ENCODE assay signal across 11 cellular contexts in genomic region chr17:18920911-18921441, GRCh38. TPM values are rescaled to one million over a fixed set of nuclear protein-coding genes. Genes with fewer than 3 reads are reported as not detected.
A peak's percentile ranks its signal among the peaks of the same experiment; 100 is the strongest.
DNase-seq lines count a peak whose midpoint lies in the region; ATAC-seq, FAIRE-seq and TF ChIP-seq lines count a peak whose summit lies in the region.
"Had no signal": no experiment of that assay in that cellular context is flagged by ENCODE, and none has a peak within 500 bp of the region (broad histone marks: within the 10 kb centered on the region; RNA-seq: fewer than 3 reads in every experiment).

No MANE protein-coding gene starts in this region.

- peaks cover 5% of the 10 kb centered on the region for H3K4me1 Mint-ChIP-seq in neural progenitor cell

- intact Hi-C loops in ascending aorta (cut with DNase I) = no loop called here
- intact Hi-C loops in lower leg skin (cut with DNase I; ENCODE audit: low total_unique reads) = no loop called here

- WGBS in lower leg skin, 2 donors = 61% methylated on average over 6 of the region's 6 CpGs

- H3F3A ChIP-seq in neural progenitor cell (ENCODE audit: low read depth) = no peaks in the 10 kb centered on the region

- no peak overlapping the region for H3K4me3 ChIP-seq in ascending aorta
- H3K4me3 ChIP-seq in neural progenitor cell = no peak overlapping the region
- H3K4me3 ChIP-seq in HAP-1 = no peak overlapping the region
- no peak overlapping the region for H3K4me3 ChIP-seq in lower leg skin (ENCODE audit: low read depth, poor library complexity, severe bottlenecking)

- H3K4me2 ChIP-seq in neural progenitor cell = no peak overlapping the region

- H3K36me3 Mint-ChIP-seq in neural progenitor cell = peaks cover 26% of the 10 kb centered on the region

- H3K36me3 ChIP-seq in ascending aorta = peaks cover 11 to 31% of the 10 kb centered on the region in 2 donors
- H3K36me3 ChIP-seq in neural progenitor cell = peaks cover 7% of the 10 kb centered on the region
- peaks cover 18% of the 10 kb centered on the region for H3K36me3 ChIP-seq in HAP-1 (replicated peaks)

- H3K27ac ChIP-seq in ascending aorta (peak overlapping the region; percentile 34 to 41), neural progenitor cell (no peak overlapping the region)

- H4K20me1 ChIP-seq in neural progenitor cell (ENCODE audit: low read depth) = peaks cover 13% of the 10 kb centered on the region

- H3K79me2 ChIP-seq in neural progenitor cell (ENCODE audit: low read depth) = peaks cover 32% of the 10 kb centered on the region

- H3K9me3 ChIP-seq in ascending aorta (no peaks in the 10 kb centered on the region), neural progenitor cell (ENCODE audit: low read depth) (no peaks in the 10 kb centered on the region), HAP-1 (no peaks in the 10 kb centered on the region)

- in situ Hi-C loops in HAP-1 (cut with MboI; ENCODE audit: low sequenced_read_pairs) = no loop called here

- H3K27me3 ChIP-seq in ascending aorta (no peaks in the 10 kb centered on the region), neural progenitor cell (no peaks in the 10 kb centered on the region), HAP-1 (ENCODE audit: low read depth) (no peaks in the 10 kb centered on the region)

- no peak overlapping the region for H3K4me3 Mint-ChIP-seq in neural progenitor cell

- no peaks in the 10 kb centered on the region for H3K9me3 Mint-ChIP-seq in neural progenitor cell

- DNase-seq in GM12892 (ENCODE audit: insufficient read length) (no peak), HPDE6-E6E7 (ENCODE audit: extremely low spot score) (peak; percentile 49), ascending aorta (ENCODE audit: low spot score in 2 of 2) (no peak), neural progenitor cell (ENCODE audit: low spot score) (no peak), HAP-1 (ENCODE audit: low spot score in 2 of 2) (no peak), lower leg skin (ENCODE audit: low spot score in 2 of 2) (no peak)
- DNase-seq: effector CD8-positive, alpha-beta T cell; posterior cingulate gyrus had no signal

- peaks cover 0 to 10% of the 10 kb centered on the region in 2 donors for H3K4me1 ChIP-seq in ascending aorta
- no peaks in the 10 kb centered on the region for H3K4me1 ChIP-seq in neural progenitor cell
- H3K4me1 ChIP-seq in HAP-1 = peaks cover 3% of the 10 kb centered on the region; the same call in 1 of the 2 replicates

- peaks cover 5% of the 10 kb centered on the region for H3K27me3 Mint-ChIP-seq in neural progenitor cell (ENCODE audit: insufficient read depth, low read depth)

- no peak overlapping the region for H3K9ac ChIP-seq in neural progenitor cell

- FAIRE-seq in GM12892 (lab: Jason Lieb, UNC) = no peak

- TF ChIP-seq CTCF in ascending aorta (IDR thresholded peaks at IDR 0.05) = no peak
- TF ChIP-seq CTCF in neural progenitor cell (IDR thresholded peaks at IDR 0.05) = no peak
- no peak for TF ChIP-seq CTCF in lower leg skin (IDR thresholded peaks at IDR 0.05)

- no peak overlapping the region for H2AFZ ChIP-seq in neural progenitor cell (replicated peaks)

- peak overlapping the region; percentile 8 for H3K27ac Mint-ChIP-seq in neural progenitor cell

- TF ChIP-seq POLR2A in GM12892 (IDR thresholded peaks at IDR 0.05; ENCODE audit: low read depth, low read length) = peak; percentile 56; the same call in 1 of the 2 replicates
- no peak for TF ChIP-seq POLR2A in lower leg skin (IDR thresholded peaks at IDR 0.05)

- ATAC-seq in GM19328 (IDR thresholded peaks at IDR 0.05; ENCODE audit: unreplicated experiment) (no peak), HG02588 (IDR thresholded peaks at IDR 0.05; ENCODE audit: unreplicated experiment) (no peak)

RNA-seq across cellular contexts. Expression of gene SLC5A10, which starts 31.0 kb away (rescaled TPM):
- polyA plus RNA-seq in GM12892 (2012; ENCODE audit: missing spikeins) = 0.95 TPM
- total RNA-seq in ascending aorta (not detected), neural progenitor cell (ENCODE audit: low replicate concordance) (not detected in 2 replicates), lower leg skin (1 to 10 TPM in 3 of 4 donors, under 1 TPM in 1; 0.32 to 1.4 (median 1.1) TPM)
- total RNA-seq: temporal lobe had no signal
